Comparison of ENCODE assay signal across 27 cellular contexts in genomic region chrX:47360423-47361179, GRCh38. TPM values are rescaled to one million over a fixed set of nuclear protein-coding genes. Genes with fewer than 3 reads are reported as not detected.
DNase-seq lines count a peak whose midpoint lies in the region; ATAC-seq, FAIRE-seq and TF ChIP-seq lines count a peak whose summit lies in the region.
"Had no signal": no experiment of that assay in that cellular context is flagged by ENCODE, and none has a peak within 500 bp of the region (broad histone marks: within the 10 kb centered on the region; RNA-seq: fewer than 3 reads in every experiment).

No MANE protein-coding gene starts in this region.

- no peak for ATAC-seq in K562
- no peak for ATAC-seq in HG03159 (IDR thresholded peaks at IDR 0.05; ENCODE audit: unreplicated experiment)
- no peak for ATAC-seq in activated CD8-positive, alpha-beta T cell treated with anti-CD3 and anti-CD28 coated beads, Interleukin-2, amount 10 ng/mL, durations not matched to agents 7 days and 5 days
- ATAC-seq: stimulated activated naive CD8-positive, alpha-beta T cell treated with anti-CD3 and anti-CD28 coated beads, Interleukin-15, amount 100 ng/mL, for 72 hours had no signal

- FAIRE-seq in K562 (lab: Jason Lieb, UNC): no peak

- H2AFZ ChIP-seq in K562 (ENCODE audit: low read depth, low read length): no peak overlapping the region

- peaks cover 2 to 13% of the 10 kb centered on the region in 2 experiments; a peak in 2 of 5 replicates for H3K27me3 ChIP-seq in K562 (ENCODE audit: control insufficient read depth in 2 of 2, insufficient read depth in 2 of 2, low read length in 2 of 2)
- H3K27me3 ChIP-seq: ascending aorta, foreskin keratinocyte, tibial artery had no signal

- TF ChIP-seq RAD21 in K562 (CRISPR knock-in tag; conservative IDR thresholded peaks at IDR 0.05 in 1 of 2, IDR thresholded peaks at IDR 0.05 in 1 of 2): no peak

- H3K4me2 ChIP-seq in K562 (ENCODE audit: insufficient read depth, low read length): no peak overlapping the region

- no peak for TF ChIP-seq CTCF in K562 (IDR thresholded peaks at IDR 0.05 in 2 of 3, conservative IDR thresholded peaks at IDR 0.05 in 1 of 3; ENCODE audit: insufficient read depth in 2 of 3, low read depth in 1 of 3, low read length in 3 of 3)
- TF ChIP-seq CTCF in mesothelial cell of epicardium (IDR thresholded peaks at IDR 0.05; ENCODE audit: unreplicated experiment): no peak

- in situ Hi-C loops in K562 (cut with MboI): no loop called here

- BruUV-seq in K562 (replicated peaks; lab: Mats Ljungman, UMichigan): no TSS peak

- H3K9me1 ChIP-seq in K562 (ENCODE audit: control insufficient read depth, insufficient read depth, low read length): no peaks in the 10 kb centered on the region

- H3K9me3 ChIP-seq in K562 (replicated peaks; ENCODE audit: control insufficient read depth, insufficient read depth, low read depth, low read length): no peaks in the 10 kb centered on the region
- H3K9me3 ChIP-seq: ascending aorta, mucosa of descending colon, tibial artery had no signal

- TF ChIP-seq POLR2A in K562 (conservative IDR thresholded peaks at IDR 0.05): no peak

- intact Hi-C loops in K562 (cut with micrococcal nuclease): no loop called here

- H3K4me3 Mint-ChIP-seq in mesothelial cell of epicardium: no peak overlapping the region
- H3K4me3 Mint-ChIP-seq in activated CD8-positive, alpha-beta T cell treated with anti-CD3 and anti-CD28 coated beads, Interleukin-2, amount 10 ng/mL, durations not matched to agents 7 days and 5 days: no peak overlapping the region
- H3K4me3 Mint-ChIP-seq: activated CD4-positive, alpha-beta memory T cell treated with anti-CD3 and anti-CD28 coated beads for 36 hours; activated naive CD8-positive, alpha-beta T cell had no signal

- no peaks in the 10 kb centered on the region for H3K27me3 Mint-ChIP-seq in mesothelial cell of epicardium (ENCODE audit: low read depth)
- H3K27me3 Mint-ChIP-seq in activated CD8-positive, alpha-beta T cell treated with anti-CD3 and anti-CD28 coated beads, Interleukin-2, amount 10 ng/mL, durations not matched to agents 7 days and 5 days (ENCODE audit: low read depth): no peaks in the 10 kb centered on the region
- H3K27me3 Mint-ChIP-seq: activated CD4-positive, alpha-beta memory T cell treated with anti-CD3 and anti-CD28 coated beads for 36 hours; activated naive CD8-positive, alpha-beta T cell; progenitor cell of endocrine pancreas; stimulated activated naive CD8-positive, alpha-beta T cell treated with anti-CD3 and anti-CD28 coated beads, Interleukin-15, amount 100 ng/mL, for 72 hours had no signal

- H3K9me3 Mint-ChIP-seq in mesothelial cell of epicardium: peaks cover 21% of the 10 kb centered on the region
- no peaks in the 10 kb centered on the region for H3K9me3 Mint-ChIP-seq in activated CD8-positive, alpha-beta T cell treated with anti-CD3 and anti-CD28 coated beads, Interleukin-2, amount 10 ng/mL, durations not matched to agents 7 days and 5 days (ENCODE audit: insufficient read depth)
- H3K9me3 Mint-ChIP-seq: activated CD4-positive, alpha-beta memory T cell treated with anti-CD3 and anti-CD28 coated beads for 36 hours; CD8-positive, alpha-beta memory T cell; stimulated activated naive CD8-positive, alpha-beta T cell treated with anti-CD3 and anti-CD28 coated beads, Interleukin-15, amount 100 ng/mL, for 72 hours had no signal

- POLR2A ChIA-PET in K562 (lab: Yijun Ruan, JAX): no interaction called here
- POLR2A ChIA-PET in activated CD8-positive, alpha-beta T cell treated with anti-CD3 and anti-CD28 coated beads, Interleukin-2, amount 10 ng/mL, durations not matched to agents 7 days and 5 days (lab: Charles Lee): no interaction called here

- H3K36me3 Mint-ChIP-seq in mesothelial cell of epicardium: no peaks in the 10 kb centered on the region
- H3K36me3 Mint-ChIP-seq in activated CD8-positive, alpha-beta T cell treated with anti-CD3 and anti-CD28 coated beads, Interleukin-2, amount 10 ng/mL, durations not matched to agents 7 days and 5 days (ENCODE audit: low read depth): peaks cover 3% of the 10 kb centered on the region
- H3K36me3 Mint-ChIP-seq: activated CD4-positive, alpha-beta memory T cell treated with anti-CD3 and anti-CD28 coated beads for 36 hours; activated naive CD8-positive, alpha-beta T cell; CD8-positive, alpha-beta memory T cell had no signal

- DNase-seq in DMS 273 (lab: John Stamatoyannopoulos, UW; ENCODE audit: unreplicated experiment) (peak; percentile 36), DMS 273 treated with DMSO at 0.1 percent for 48 hours (lab: John Stamatoyannopoulos, UW) (no peak), K562 (ENCODE audit: extremely low read depth in 1 of 4, low spot score in 3 of 4) (no peak), mesothelial cell of epicardium (ENCODE audit: low spot score in 2 of 2, unreplicated experiment in 2 of 2) (no peak), AG08396 (ENCODE audit: low spot score) (no peak), NCI-H2029 (lab: John Stamatoyannopoulos, UW) (no peak)
- no peak for DNase-seq in activated CD8-positive, alpha-beta T cell treated with anti-CD3 and anti-CD28 coated beads, Interleukin-2, amount 10 ng/mL, durations not matched to agents 7 days and 5 days
- DNase-seq: activated CD4-positive, alpha-beta memory T cell treated with anti-CD3 and anti-CD28 coated beads for 36 hours; activated CD4-positive, CD25-positive, alpha-beta regulatory T cell; CD8-positive, alpha-beta memory T cell; DMS79; effector CD4-positive, alpha-beta T cell; hypothalamus; mucosa of descending colon; NCI-H187 treated with DMSO at 0.1 percent for 48 hours; NCI-H748 treated with DMSO at 0.1 percent for 48 hours; nephron progenitor cell; Right ventricle myocardium superior; stimulated activated naive CD8-positive, alpha-beta T cell treated with anti-CD3 and anti-CD28 coated beads, Interleukin-15, amount 100 ng/mL, for 72 hours; T1000; tibial artery had no signal

- no peak for TF ChIP-seq EP300 in K562 (IDR thresholded peaks at IDR 0.05; ENCODE audit: low read length)

- no peaks in the 10 kb centered on the region for H3K36me3 ChIP-seq in K562 (ENCODE audit: control insufficient read depth, insufficient read depth, low read length)
- H3K36me3 ChIP-seq: ascending aorta, tibial artery had no signal

- H3K27ac Mint-ChIP-seq in mesothelial cell of epicardium: peak overlapping the region; percentile 92
- H3K27ac Mint-ChIP-seq in activated CD8-positive, alpha-beta T cell treated with anti-CD3 and anti-CD28 coated beads, Interleukin-2, amount 10 ng/mL, durations not matched to agents 7 days and 5 days: no peak overlapping the region
- H3K27ac Mint-ChIP-seq: activated CD4-positive, alpha-beta memory T cell treated with anti-CD3 and anti-CD28 coated beads for 36 hours; activated naive CD8-positive, alpha-beta T cell had no signal

- no peak overlapping the region for H3K27ac ChIP-seq in K562 (ENCODE audit: extremely low read depth, low read depth, low read length)
- H3K27ac ChIP-seq: foreskin keratinocyte had no signal

- H3K9ac ChIP-seq in K562 (ENCODE audit: insufficient read depth in 1 of 2, low read depth in 2 of 2, low read length in 2 of 2): no peak overlapping the region

- no peaks in the 10 kb centered on the region for H3K4me1 ChIP-seq in K562 (replicated peaks in 1 of 2; ENCODE audit: control insufficient read depth in 2 of 2, insufficient read depth in 2 of 2, low read length in 2 of 2)
- H3K4me1 ChIP-seq: ascending aorta, foreskin keratinocyte, tibial artery had no signal

- H3K4me1 Mint-ChIP-seq in mesothelial cell of epicardium: peaks cover 12% of the 10 kb centered on the region
- peaks cover 16% of the 10 kb centered on the region for H3K4me1 Mint-ChIP-seq in activated CD8-positive, alpha-beta T cell treated with anti-CD3 and anti-CD28 coated beads, Interleukin-2, amount 10 ng/mL, durations not matched to agents 7 days and 5 days (ENCODE audit: low read depth)

- CTCF ChIA-PET in K562 (lab: Yijun Ruan, JAX; ENCODE audit: low intra/inter-chr PET ratio): no interaction called here
- CTCF ChIA-PET in activated CD8-positive, alpha-beta T cell treated with anti-CD3 and anti-CD28 coated beads, Interleukin-2, amount 10 ng/mL, durations not matched to agents 7 days and 5 days (lab: Charles Lee): interaction anchor here (1.2 kb wide), 1 partner anchor 24 kb away, joined by 4 read pairs; no protein-coding TSS in a partner anchor

- H3K4me3 ChIP-seq in K562: no peak overlapping the region
- H3K4me3 ChIP-seq: mucosa of descending colon had no signal

- 7% methylated on average over 7 of the region's 7 CpGs for WGBS in K562 (ENCODE audit: insufficient coverage, low coverage, missing lambda C conversion rate)

- H3K79me2 ChIP-seq in K562 (ENCODE audit: control insufficient read depth, insufficient read depth, low read length): no peaks in the 10 kb centered on the region

- H4K20me1 ChIP-seq in K562 (replicated peaks; ENCODE audit: control insufficient read depth, insufficient read depth, low read length): no peaks in the 10 kb centered on the region

TF ChIP-seq in K562, 482 proteins besides CTCF, POLR2A, EP300 and RAD21 (continues in another document):
- TF ChIP-seq ZNF121 (CRISPR knock-in tag; conservative IDR thresholded peaks at IDR 0.05): 0 out of 2 replicates have a peak, but pooled peaks have one; percentile 12

RNA-seq across cellular contexts. Expression of gene ZNF157, which starts 9.8 kb away (rescaled TPM):
- not detected in 2 replicates for total RNA-seq in K562 (2011; cell fraction: chromatin; rRNA removed; ENCODE audit: low replicate concordance)
- not detected in 2 replicates for total RNA-seq in K562 (2011; cell fraction: nucleolus; rRNA removed)
- total RNA-seq in K562 (2011; cell fraction: nucleoplasm; rRNA removed): not detected in 2 replicates
- total RNA-seq in K562 (2014; rRNA removed) (not detected in 2 replicates), K562 (2014; rRNA removed; fragmentation: Illumina TruSeq; extraction: Trizol) (not detected in 2 replicates), K562 (2015; rRNA removed; fragmentation: Illumina TruSeq; extraction: Trizol) (not detected in 2 replicates), K562 (2021) (not detected in 2 replicates), mesothelial cell of epicardium (0.68 to 1.1 TPM (median 0.69 TPM) in 3 replicates)
- polyA plus RNA-seq in K562 (2011; rRNA removed) (not detected in 2 replicates), K562 (2014; fragmentation: Illumina TruSeq; extraction: Trizol) (not detected in 2 replicates), K562 (2014; fragmentation: Nextera tagmentation; extraction: Ambion mirVana) (under 1 TPM in 1 of 2 experiments, not detected in 1; 0.03 TPM), K562 (2014; rRNA removed) (not detected in 2 replicates)
- polyA plus RNA-seq in K562 (2011; cell fraction: cytosol; rRNA removed): not detected in 2 replicates
- polyA plus RNA-seq in K562 (2011; cell fraction: nucleus; rRNA removed): not detected in 2 replicates
- not detected in 2 replicates for polyA plus RNA-seq in K562 (2012)
- not detected in 2 replicates for polyA minus RNA-seq in K562 (2011; rRNA and poly(A)+ RNA removed)
- polyA minus RNA-seq in K562 (2011; cell fraction: cytosol; rRNA and poly(A)+ RNA removed): not detected in 2 replicates
- not detected in 2 replicates for polyA minus RNA-seq in K562 (2011; cell fraction: nucleus; rRNA and poly(A)+ RNA removed)
- total RNA-seq in activated CD8-positive, alpha-beta T cell treated with anti-CD3 and anti-CD28 coated beads, Interleukin-2, amount 10 ng/mL, durations not matched to agents 7 days and 5 days: under 1 TPM; 0.32 to 0.34 TPM
- total RNA-seq: ascending aorta, H4, Right ventricle myocardium superior had no signal
- polyA plus RNA-seq: CD8-positive, alpha-beta memory T cell had no signal
